In the genomic region with DNA sequence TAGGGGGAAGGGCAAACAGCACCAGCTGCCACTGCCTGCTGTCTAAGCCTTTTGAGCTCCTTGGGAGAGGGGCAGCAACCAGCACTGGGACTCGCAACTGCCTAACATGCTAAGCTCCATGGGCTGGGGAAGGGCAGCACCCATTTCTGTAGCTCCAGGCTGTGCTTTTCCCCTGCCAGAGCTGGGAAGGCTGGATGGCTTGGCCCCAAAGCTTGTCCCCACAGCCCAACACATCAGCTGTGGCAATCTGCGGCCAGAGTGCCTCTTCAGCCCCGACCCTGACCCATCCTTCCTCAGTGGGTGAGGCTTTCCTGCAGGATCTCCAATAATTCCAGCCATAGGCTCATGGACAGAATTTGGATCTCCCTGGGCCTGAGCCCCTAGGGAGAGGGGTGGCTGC, we compare ENCODE assay signal across 30 cellular contexts.
"Had no signal": no experiment of that assay in that cellular context is flagged by ENCODE, and none has a peak within 500 bp of the region (broad histone marks: within the 10 kb centered on the region; RNA-seq: fewer than 3 reads in every experiment).

No MANE protein-coding gene starts in this region.

- FAIRE-seq: colon had no signal

- H3K4me1 ChIP-seq: ascending aorta, breast epithelium, esophagus muscularis mucosa, foreskin keratinocyte, gastrocnemius medialis, heart left ventricle had no signal

- H3K4me1 Mint-ChIP-seq: activated CD4-positive, alpha-beta memory T cell treated with anti-CD3 and anti-CD28 coated beads, Interleukin-2, amount 10 ng/mL, durations not matched to agents 7 days and 5 days; activated CD4-positive, alpha-beta T cell treated with anti-CD3 and anti-CD28 coated beads, Interleukin-2, amount 10 ng/mL, durations not matched to agents 7 days and 5 days; activated naive CD4-positive, alpha-beta T cell treated with anti-CD3 and anti-CD28 coated beads, Interleukin-2, amount 10 ng/mL, durations not matched to agents 7 days and 5 days; activated naive CD8-positive, alpha-beta T cell treated with anti-CD3 and anti-CD28 coated beads, Interleukin-2, amount 10 ng/mL, durations not matched to agents 7 days and 5 days; brain had no signal

- H3K36me3 Mint-ChIP-seq: activated naive CD4-positive, alpha-beta T cell treated with anti-CD3 and anti-CD28 coated beads, Interleukin-2, amount 10 ng/mL, durations not matched to agents 7 days and 5 days; activated naive CD8-positive, alpha-beta T cell treated with anti-CD3 and anti-CD28 coated beads, Interleukin-2, amount 10 ng/mL, durations not matched to agents 7 days and 5 days; brain had no signal

- H3K27ac Mint-ChIP-seq: activated CD4-positive, alpha-beta memory T cell treated with anti-CD3 and anti-CD28 coated beads, Interleukin-2, amount 10 ng/mL, durations not matched to agents 7 days and 5 days; activated CD4-positive, alpha-beta T cell treated with anti-CD3 and anti-CD28 coated beads, Interleukin-2, amount 10 ng/mL, durations not matched to agents 7 days and 5 days; activated naive CD4-positive, alpha-beta T cell treated with anti-CD3 and anti-CD28 coated beads, Interleukin-2, amount 10 ng/mL, durations not matched to agents 7 days and 5 days; activated naive CD4-positive, alpha-beta T cell treated with anti-CD3 and anti-CD28 coated beads, Interleukin-2, amount 50 U/mL, for 72 hours; activated naive CD8-positive, alpha-beta T cell treated with anti-CD3 and anti-CD28 coated beads, Interleukin-2, amount 10 ng/mL, durations not matched to agents 7 days and 5 days; activated T-helper 2 cell treated with anti-CD3 and anti-CD28 coated beads, Interferon-gamma antibody, Interleukin-2, Interleukin-4, amounts not matched to agents 10 μg/mL and 5 μg/mL and 100 μg/mL, durations not matched to agents 14 hours and 24 hours and 36 hours; brain; effector memory CD8-positive, alpha-beta T cell; WTC11 had no signal

- H3K4me3 Mint-ChIP-seq: activated CD4-positive, alpha-beta memory T cell treated with anti-CD3 and anti-CD28 coated beads, Interleukin-2, amount 10 ng/mL, durations not matched to agents 7 days and 5 days; activated CD4-positive, alpha-beta T cell treated with anti-CD3 and anti-CD28 coated beads, Interleukin-2, amount 10 ng/mL, durations not matched to agents 7 days and 5 days; activated naive CD4-positive, alpha-beta T cell treated with anti-CD3 and anti-CD28 coated beads, Interleukin-2, amount 10 ng/mL, durations not matched to agents 7 days and 5 days; activated naive CD8-positive, alpha-beta T cell treated with anti-CD3 and anti-CD28 coated beads, Interleukin-2, amount 10 ng/mL, durations not matched to agents 7 days and 5 days; activated T-cell treated with anti-CD3 and anti-CD28 coated beads, Interleukin-2, amount 50 U/mL, for 4 hours; brain; effector memory CD8-positive, alpha-beta T cell; WTC11 had no signal

- H3K36me3 ChIP-seq: ascending aorta, breast epithelium, esophagus muscularis mucosa, gastrocnemius medialis, heart left ventricle had no signal

- H3K9me3 ChIP-seq: gastrocnemius medialis had no signal

- H3K4me3 ChIP-seq: ascending aorta, breast epithelium, esophagus muscularis mucosa, gastrocnemius medialis, heart left ventricle had no signal

- H3K27me3 ChIP-seq: ascending aorta, breast epithelium, esophagus muscularis mucosa, foreskin keratinocyte, gastrocnemius medialis, heart left ventricle had no signal

- DNase-seq: activated CD4-positive, alpha-beta memory T cell treated with anti-CD3 and anti-CD28 coated beads, Interleukin-2, amount 10 ng/mL, durations not matched to agents 7 days and 5 days; activated CD4-positive, alpha-beta T cell treated with anti-CD3 and anti-CD28 coated beads for 1 hour; activated CD4-positive, alpha-beta T cell treated with anti-CD3 and anti-CD28 coated beads for 4 hours; activated CD4-positive, alpha-beta T cell treated with anti-CD3 and anti-CD28 coated beads, Interleukin-2, amount 10 ng/mL, durations not matched to agents 7 days and 5 days; activated CD4-positive, alpha-beta T cell treated with anti-CD3 and anti-CD28 coated beads, Interleukin-2, amount 50 U/mL, for 4 hours; activated CD8-positive, alpha-beta memory T cell treated with anti-CD3 and anti-CD28 coated beads, Interleukin-2, amount 50 U/mL, for 48 hours; activated gamma-delta T cell; activated naive CD4-positive, alpha-beta T cell; activated naive CD4-positive, alpha-beta T cell treated with anti-CD3 and anti-CD28 coated beads, Interleukin-2, amount 10 ng/mL, durations not matched to agents 7 days and 5 days; activated naive CD8-positive, alpha-beta T cell treated with anti-CD3 and anti-CD28 coated beads, Interleukin-2, amount 10 ng/mL, durations not matched to agents 7 days and 5 days; activated T-cell treated with anti-CD3 and anti-CD28 coated beads for 4 hours; activated T-cell treated with anti-CD3 and anti-CD28 coated beads, Interleukin-2, amount 50 U/mL, for 4 hours; cortex of kidney; dermis blood vessel endothelial cell; effector CD4-positive, alpha-beta T cell; effector memory CD8-positive, alpha-beta T cell; erythroblast; foreskin keratinocyte; gastrocnemius medialis; glutamatergic neuron; heart left ventricle; T-helper 2 cell had no signal

- H3K27me3 Mint-ChIP-seq: activated CD4-positive, alpha-beta memory T cell treated with anti-CD3 and anti-CD28 coated beads, Interleukin-2, amount 10 ng/mL, durations not matched to agents 7 days and 5 days; activated CD4-positive, alpha-beta T cell treated with anti-CD3 and anti-CD28 coated beads, Interleukin-2, amount 10 ng/mL, durations not matched to agents 7 days and 5 days; activated naive CD4-positive, alpha-beta T cell treated with anti-CD3 and anti-CD28 coated beads, Interleukin-2, amount 10 ng/mL, durations not matched to agents 7 days and 5 days; activated naive CD8-positive, alpha-beta T cell treated with anti-CD3 and anti-CD28 coated beads, Interleukin-2, amount 10 ng/mL, durations not matched to agents 7 days and 5 days; brain; effector memory CD8-positive, alpha-beta T cell had no signal

- H3K27ac ChIP-seq: ascending aorta, breast epithelium, esophagus muscularis mucosa, foreskin keratinocyte, gastrocnemius medialis, heart left ventricle had no signal
